Comparison of ENCODE assay signal across 1 cellular context in genomic region chr11:6568191-6568918, GRCh38.
TF ChIP-seq lines count a peak whose summit lies in the region.

No MANE protein-coding gene starts in this region.

TF ChIP-seq in SK-N-SH, 30 proteins besides CTCF, POLR2A, EP300 and RAD21 (continued from another document):
- TF ChIP-seq REST (IDR thresholded peaks at IDR 0.05; ENCODE audit: low read depth, low read length) = no peak
- TF ChIP-seq CHD2 (IDR thresholded peaks at IDR 0.05; ENCODE audit: low read length, partially characterized antibody) = no peak
- no peak for TF ChIP-seq ZBTB33 (IDR thresholded peaks at IDR 0.05; ENCODE audit: borderline replicate concordance, low read depth)
- no peak for TF ChIP-seq EZH2phosphoT487 (IDR thresholded peaks at IDR 0.05; ENCODE audit: borderline replicate concordance, low read depth)
- no peak for TF ChIP-seq MEF2A (IDR thresholded peaks at IDR 0.05; ENCODE audit: borderline replicate concordance, low read depth)
- TF ChIP-seq POLR2AphosphoS5 (IDR thresholded peaks at IDR 0.05; ENCODE audit: low read depth, low read length) = peak; percentile 41; the same call in 1 of the 2 replicates
- TF ChIP-seq YY1 (IDR thresholded peaks at IDR 0.05; ENCODE audit: low read depth) = no peak
- TF ChIP-seq USF1 (IDR thresholded peaks at IDR 0.05; ENCODE audit: borderline replicate concordance, low read depth) = no peak
- TF ChIP-seq ELF1 (IDR thresholded peaks at IDR 0.05) = no peak
- TF ChIP-seq NRF1 (IDR thresholded peaks at IDR 0.05; ENCODE audit: low read depth, low read length) = no peak
- TF ChIP-seq MXI1 (IDR thresholded peaks at IDR 0.05; ENCODE audit: low read depth, low read length) = no peak
- TF ChIP-seq TEAD4 (IDR thresholded peaks at IDR 0.05; ENCODE audit: borderline replicate concordance, insufficient read depth) = no peak
- no peak for TF ChIP-seq RFX5 (IDR thresholded peaks at IDR 0.05; ENCODE audit: low read length)
- TF ChIP-seq FOXM1 (IDR thresholded peaks at IDR 0.05; ENCODE audit: low read depth) = no peak
- no peak for TF ChIP-seq RXRA (IDR thresholded peaks at IDR 0.05; ENCODE audit: borderline replicate concordance, low read depth)
- no peak for TF ChIP-seq MAX (IDR thresholded peaks at IDR 0.05; ENCODE audit: low read depth)
- TF ChIP-seq TAF1 (IDR thresholded peaks at IDR 0.05; ENCODE audit: borderline replicate concordance, low read depth, low read length) = no peak
- TF ChIP-seq SIN3A (IDR thresholded peaks at IDR 0.05; ENCODE audit: borderline replicate concordance, low read depth, low read length) = peak; percentile 84; the same call in 1 of the 2 replicates
TF ChIP-seq in SK-N-SH: peak in this region for 6.
